ENCODE assay signal across 9 cellular contexts in the genomic region with DNA sequence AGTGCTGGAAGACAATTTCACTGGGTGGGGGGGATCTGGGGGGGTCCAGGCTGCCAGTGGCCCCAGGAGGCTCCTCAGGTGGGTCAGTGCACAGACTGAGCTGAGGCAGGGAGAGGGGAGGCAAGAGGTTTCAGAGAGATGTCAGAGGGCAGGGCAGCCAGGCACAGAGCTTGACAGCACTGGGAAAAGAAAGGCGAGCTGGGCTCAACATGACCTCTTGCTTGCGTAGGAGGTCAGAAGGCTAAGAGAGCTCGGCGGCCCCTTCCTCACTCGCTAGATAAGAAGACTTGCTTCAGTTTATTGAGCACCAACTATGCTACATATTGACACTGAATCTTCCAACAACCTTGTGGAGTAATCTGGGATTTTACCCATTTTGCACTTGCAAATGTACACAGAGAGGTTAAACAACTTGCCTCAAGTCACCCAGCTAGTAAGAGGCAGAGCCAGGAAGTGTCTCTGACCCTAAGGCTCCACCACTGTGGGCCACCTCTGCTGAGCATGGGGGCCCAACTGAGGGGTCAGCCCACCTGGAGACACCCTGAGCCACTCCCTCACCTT. TPM values are rescaled to one million over a fixed set of nuclear protein-coding genes. Genes with fewer than 3 reads are reported as not detected.
A peak's percentile ranks its signal among the peaks of the same experiment; 100 is the strongest.
DNase-seq lines count a peak whose midpoint lies in the region; ATAC-seq and TF ChIP-seq lines count a peak whose summit lies in the region.
"Had no signal": no experiment of that assay in that cellular context is flagged by ENCODE, and none has a peak within 500 bp of the region (broad histone marks: within the 10 kb centered on the region; RNA-seq: fewer than 3 reads in every experiment).

No MANE protein-coding gene starts in this region.

- H3K27me3 ChIP-seq in lower lobe of right lung (ENCODE audit: low read depth): no peaks in the 10 kb centered on the region

- H3K36me3 ChIP-seq in SK-N-MC (ENCODE audit: insufficient read depth, low read length) (peaks cover 24% of the 10 kb centered on the region; the same call in 1 of the 2 replicates), lower lobe of right lung (peaks cover 32% of the 10 kb centered on the region)

- peak overlapping the region; percentile 14 for H3K9ac ChIP-seq in SK-N-MC (ENCODE audit: insufficient read length)

- peaks cover 48% of the 10 kb centered on the region for H3K4me1 ChIP-seq in lower lobe of right lung

- no peak for ATAC-seq in lower lobe of right lung
- no peak for ATAC-seq in HG02840 (IDR thresholded peaks at IDR 0.05; ENCODE audit: low FRiP score, unreplicated experiment)

- H3K9me3 ChIP-seq in SK-N-MC (ENCODE audit: low read depth, low read length): no peaks in the 10 kb centered on the region
- H3K9me3 ChIP-seq in lower lobe of right lung: no peaks in the 10 kb centered on the region

- H3K27ac ChIP-seq in SK-N-MC (peak overlapping the region; percentile 71; the same call in 1 of the 2 replicates), lower lobe of right lung (peak overlapping the region; percentile 87)

- DNase-seq in AG09309 (ENCODE audit: low read depth): no peak
- DNase-seq in SK-N-MC (ENCODE audit: low read depth, low spot score): no peak
- no peak for DNase-seq in lower lobe of right lung
- no peak for DNase-seq in stimulated activated CD4-positive, alpha-beta T cell treated with anti-CD3 and anti-CD28 coated beads, Interleukin-4, amount 100 ng/mL, for 1 hour
- no peak for DNase-seq in HK-2 (ENCODE audit: unreplicated experiment)
- DNase-seq: activated CD4-positive, CD25-positive, alpha-beta regulatory T cell treated with anti-CD3 and anti-CD28 coated beads, Interleukin-2, amount 50 U/mL, for 72 hours; GOT3; NCI-H1436 treated with DMSO at 0.1 percent for 48 hours had no signal

- peak overlapping the region; percentile 13; the same call in 1 of the 2 replicates for H3K4me3 ChIP-seq in AG09309 (ENCODE audit: control insufficient read depth, low read depth, low read length)
- no peak overlapping the region for H3K4me3 ChIP-seq in SK-N-MC
- no peak overlapping the region for H3K4me3 ChIP-seq in lower lobe of right lung

- TF ChIP-seq CTCF in AG09309 (IDR thresholded peaks at IDR 0.05; ENCODE audit: control insufficient read depth, insufficient read depth, low read depth, low read length, missing control alignments) (no peak), lower lobe of right lung (IDR thresholded peaks at IDR 0.05) (no peak)

- intact Hi-C loops in lower lobe of right lung (cut with DNase I): no loop called here

RNA-seq across cellular contexts. Expression of a gene that starts 3.5 kb away (rescaled TPM):
- 47.1 TPM for total RNA-seq in lower lobe of right lung

RNA-seq across cellular contexts. Expression of a gene that starts 15.8 kb away (rescaled TPM):
- 76.5 TPM for total RNA-seq in lower lobe of right lung

RNA-seq across cellular contexts. Expression of a gene that starts 20.4 kb away (rescaled TPM):
- 23.1 TPM for total RNA-seq in lower lobe of right lung

RNA-seq across cellular contexts. Expression of a gene that starts 22.9 kb away (rescaled TPM):
- 69.4 TPM for total RNA-seq in lower lobe of right lung

RNA-seq across cellular contexts. Expression of a gene that starts 47.3 kb away (rescaled TPM):
- total RNA-seq in lower lobe of right lung: 1.7 TPM
